Comparison of ENCODE assay signal across 8 cellular contexts in the genomic region with DNA sequence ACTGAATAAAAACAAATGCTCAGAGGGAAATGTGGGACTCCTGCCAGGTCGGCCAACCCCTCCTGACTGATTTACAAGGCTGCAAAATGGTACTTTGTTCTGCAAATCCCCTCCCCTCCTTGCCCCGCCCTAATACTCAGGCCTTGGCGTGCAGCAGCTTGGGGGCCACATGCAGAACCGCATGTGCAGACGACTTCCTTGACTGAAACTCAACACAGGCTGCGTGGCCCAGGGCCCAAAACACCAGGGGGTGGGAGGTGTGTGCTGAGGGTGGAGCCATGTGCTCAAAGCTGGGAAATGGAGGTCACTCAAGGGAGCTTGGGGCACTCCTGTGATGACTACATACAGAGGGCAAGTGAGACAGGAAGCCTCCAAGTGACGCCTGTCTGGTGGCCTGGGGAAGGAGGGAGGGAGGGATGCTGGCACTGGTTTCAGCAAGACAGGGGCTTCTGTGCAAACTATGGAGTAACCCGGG.
DNase-seq lines count a peak whose midpoint lies in the region; ATAC-seq and TF ChIP-seq lines count a peak whose summit lies in the region.

No MANE protein-coding gene starts in this region.

- peak overlapping the region; percentile 39; the same call in 1 of the 2 replicates for H3K14ac ChIP-seq in IMR-90 (replicated peaks; ENCODE audit: low read depth, low read length)

- intact Hi-C loops in IMR-90 (cut with micrococcal nuclease), result no loop called here

- 0 out of 2 replicates have a peak, but pooled peaks have one; percentile 12 for TF ChIP-seq POLR2A in IMR-90 (IDR thresholded peaks at IDR 0.05; ENCODE audit: low read depth, low read length)

- TF ChIP-seq CTCF in IMR-90 (conservative IDR thresholded peaks at IDR 0.05; ENCODE audit: low read depth, low read length), result no peak
- no peak for TF ChIP-seq CTCF in WTC11 (IDR thresholded peaks at IDR 0.05)
- TF ChIP-seq CTCF in cardiac fibroblast (IDR thresholded peaks at IDR 0.05; ENCODE audit: low read depth, low read length), result no peak
- TF ChIP-seq CTCF in lung (IDR thresholded peaks at IDR 0.05; ENCODE audit: control extremely low read depth, extremely low read depth), result no peak

- ATAC-seq in IMR-90 (ENCODE audit: low read depth) (peak; percentile 53), WTC11 (peak; percentile 23), lung (ENCODE audit: insufficient read depth, low FRiP score) (peak; percentile 70), GM21515 (IDR thresholded peaks at IDR 0.05; ENCODE audit: unreplicated experiment) (no peak), GM18517 (IDR thresholded peaks at IDR 0.05; ENCODE audit: unreplicated experiment) (no peak)

- peak; percentile 95 for DNase-seq in DMS 273 (lab: John Stamatoyannopoulos, UW; ENCODE audit: unreplicated experiment)
- peak; percentile 55 for DNase-seq in IMR-90
- DNase-seq in WTC11 (ENCODE audit: low spot score), result peak; percentile 40
- peak; percentile 77 to 87 for DNase-seq in cardiac fibroblast (ENCODE audit: low read depth in 2 of 2)
- DNase-seq in lung (ENCODE audit: low spot score), result peak; percentile 72
- peak; percentile 20 to 78 (median 52) for DNase-seq in stimulated activated CD4-positive, alpha-beta T cell treated with anti-CD3 and anti-CD28 coated beads, TNF-alpha, amount 100 ng/mL, for 48 hours (ENCODE audit: low read depth in 3 of 3)

- H3K4me3 Mint-ChIP-seq in WTC11, result no peak overlapping the region

- H3K4me1 ChIP-seq in IMR-90 (ENCODE audit: control insufficient read depth, insufficient read depth, low read length) (peaks cover 25% of the 10 kb centered on the region), lung (ENCODE audit: control insufficient read depth in 2 of 2, insufficient read depth in 2 of 2, low read length in 2 of 2) (peaks cover 19 to 34% of the 10 kb centered on the region in 2 donors)

- peaks cover 52% of the 10 kb centered on the region for H4K20me1 ChIP-seq in IMR-90 (ENCODE audit: insufficient read depth, low read length)

- H3K18ac ChIP-seq in IMR-90 (ENCODE audit: low read depth, low read length), result peak overlapping the region; percentile 3

- BruUV-seq in IMR-90 (replicated peaks; lab: Mats Ljungman, UMichigan), result no TSS peak

- peak overlapping the region; percentile 73 for H2AFZ ChIP-seq in IMR-90 (replicated peaks; ENCODE audit: low read length, poor library complexity)

- no peak overlapping the region for H3K4me3 ChIP-seq in IMR-90 (ENCODE audit: insufficient read depth, low read depth, low read length)
- H3K4me3 ChIP-seq in cardiac fibroblast (replicated peaks in 1 of 2; ENCODE audit: low read depth in 2 of 2, low read length in 2 of 2), result no peak overlapping the region
- no peak overlapping the region for H3K4me3 ChIP-seq in lung

- H3K36me3 ChIP-seq in IMR-90 (ENCODE audit: control insufficient read depth, insufficient read depth, low read length) (no peaks in the 10 kb centered on the region), lung (ENCODE audit: control insufficient read depth in 2 of 2, insufficient read depth in 2 of 2, low read length in 2 of 2) (no peaks in the 10 kb centered on the region)

- H2BK20ac ChIP-seq in IMR-90 (ENCODE audit: low read depth, low read length), result no peak overlapping the region

- peak overlapping the region; percentile 65 for H3K4ac ChIP-seq in IMR-90 (ENCODE audit: low read depth, low read length)

- peak overlapping the region; percentile 85 for H3K27ac Mint-ChIP-seq in WTC11

- POLR2A ChIA-PET in IMR-90 (lab: Charles Lee; ENCODE audit: unreplicated experiment) (no interaction called here), WTC11 (lab: Charles Lee) (no interaction called here)

- no peaks in the 10 kb centered on the region for H3K36me3 Mint-ChIP-seq in WTC11

- peaks cover 28 to 75% of the 10 kb centered on the region in 2 experiments for H3K79me1 ChIP-seq in IMR-90 (ENCODE audit: low read depth in 1 of 2, low read length in 2 of 2)

- H3K23ac ChIP-seq in IMR-90 (ENCODE audit: low read depth, low read length), result no peak overlapping the region

- no peaks in the 10 kb centered on the region for H3K27me3 Mint-ChIP-seq in WTC11 (ENCODE audit: low read depth)

- H2BK15ac ChIP-seq in IMR-90 (ENCODE audit: low read depth, low read length), result 0 out of 3 replicates have a peak overlapping the region, but pooled peaks have one; percentile 11

- H4K5ac ChIP-seq in IMR-90 (ENCODE audit: low read depth, low read length), result peak overlapping the region; percentile 4; the same call in 1 of the 2 replicates

- H3K9me1 ChIP-seq in IMR-90 (ENCODE audit: insufficient read depth, low read length), result peaks cover 32% of the 10 kb centered on the region

- peak overlapping the region; percentile 43; the same call in 1 of the 2 replicates for H4K91ac ChIP-seq in IMR-90 (ENCODE audit: insufficient read depth, low read depth, low read length)

- H3K9me3 Mint-ChIP-seq in WTC11, result no peaks in the 10 kb centered on the region

- peak overlapping the region; percentile 13 to 73; a peak in 3 of 4 replicates for H4K8ac ChIP-seq in IMR-90 (ENCODE audit: low read depth in 2 of 2, low read length in 2 of 2)

- peak overlapping the region; percentile 27 for H2BK5ac ChIP-seq in IMR-90 (ENCODE audit: low read depth, low read length, poor library complexity, severe bottlenecking)

- no peak overlapping the region for H3K56ac ChIP-seq in IMR-90 (ENCODE audit: extremely low read depth, insufficient read depth, low read length)

- H2AK9ac ChIP-seq in IMR-90 (replicated peaks; ENCODE audit: low read depth, low read length, poor library complexity), result peak overlapping the region; percentile 33

- H3K9ac ChIP-seq in IMR-90 (ENCODE audit: low read depth, low read length), result no peak overlapping the region

- H2BK120ac ChIP-seq in IMR-90 (ENCODE audit: low read depth, low read length), result peak overlapping the region; percentile 7

- H3K27ac ChIP-seq in IMR-90 (ENCODE audit: insufficient read depth, low read length) (0 out of 2 replicates have a peak overlapping the region, but pooled peaks have one; percentile 24), lung (ENCODE audit: low read depth in 1 of 2, low read length in 1 of 2) (peak overlapping the region; percentile 21 to 76)

- WGBS in IMR-90 (ENCODE audit: extremely low coverage in 2 of 2, insufficient read length in 1 of 2), 2 experiments, result 0% methylated on average over 1 of the region's 8 CpGs; no CpG with 5 or more reads in 1 of the 2 experiments
- 10 to 12% methylated on average over 8 of the region's 8 CpGs for WGBS in lung, 2 donors

- TF ChIP-seq RAD21 in IMR-90 (IDR thresholded peaks at IDR 0.05; ENCODE audit: low read length), result no peak

- CTCF ChIA-PET in IMR-90 (lab: Yijun Ruan, JAX) (interaction anchor here (0.6 kb wide), 1 partner anchor 14 kb away, joined by 3 read pairs; no protein-coding TSS in a partner anchor), WTC11 (lab: Charles Lee) (interaction anchor here (1.0 to 2.3 kb wide), 4 partner anchors 13 to 203 kb away, joined by 3 to 13 read pairs (median 4); no protein-coding TSS in a partner anchor)

- in situ Hi-C loops in IMR-90 (cut with MboI; ENCODE audit: low sequenced_read_pairs), result no loop called here

- H3K4me2 ChIP-seq in IMR-90 (ENCODE audit: low read depth, low read length), result 0 out of 2 replicates have a peak overlapping the region, but pooled peaks have one; percentile 2

- peak overlapping the region; percentile 63; the same call in 1 of the 2 replicates for H2AK5ac ChIP-seq in IMR-90 (ENCODE audit: low read depth, low read length)

- dilution Hi-C loops in IMR-90 (cut with HindIII; ENCODE audit: low sequenced_read_pairs, unreplicated experiment), result no loop called here

- no peaks in the 10 kb centered on the region for H3K27me3 ChIP-seq in IMR-90 (ENCODE audit: control insufficient read depth, insufficient read depth, low read length)
- no peaks in the 10 kb centered on the region for H3K27me3 ChIP-seq in lung (ENCODE audit: control insufficient read depth, insufficient read depth)

- H3K4me1 Mint-ChIP-seq in WTC11, result peaks cover 85% of the 10 kb centered on the region

- H3K9me3 ChIP-seq in IMR-90 (ENCODE audit: control insufficient read depth, insufficient read depth, low read length) (no peaks in the 10 kb centered on the region), lung (ENCODE audit: control insufficient read depth in 2 of 2, insufficient read depth in 1 of 2, low read length in 1 of 2) (no peaks in the 10 kb centered on the region)

TF ChIP-seq in IMR-90, 13 proteins besides CTCF, POLR2A, EP300 and RAD21 (continues in another document):
- TF ChIP-seq RCOR1 (IDR thresholded peaks at IDR 0.05; ENCODE audit: insufficient replicate concordance, low read length) (no peak), MXI1 (IDR thresholded peaks at IDR 0.05; ENCODE audit: borderline replicate concordance, low read depth, low read length) (peak; percentile 46; the same call in 1 of the 2 replicates), BHLHE40 (IDR thresholded peaks at IDR 0.05; ENCODE audit: low read depth, low read length) (0 out of 2 replicates have a peak, but pooled peaks have one; percentile 13), SMC3 (IDR thresholded peaks at IDR 0.05; ENCODE audit: low read depth, low read length) (no peak), RFX5 (IDR thresholded peaks at IDR 0.05; ENCODE audit: low read depth, low read length) (no peak)

TF ChIP-seq in WTC11, 78 proteins besides CTCF, POLR2A, EP300 and RAD21:
- TF ChIP-seq ZNF232 (CRISPR knock-in tag; IDR thresholded peaks at IDR 0.05) (no peak), TEAD1 (CRISPR knock-in tag; IDR thresholded peaks at IDR 0.05) (peak; percentile 42; the same call in 1 of the 2 replicates)
- TF ChIP-seq, protein P1, sequence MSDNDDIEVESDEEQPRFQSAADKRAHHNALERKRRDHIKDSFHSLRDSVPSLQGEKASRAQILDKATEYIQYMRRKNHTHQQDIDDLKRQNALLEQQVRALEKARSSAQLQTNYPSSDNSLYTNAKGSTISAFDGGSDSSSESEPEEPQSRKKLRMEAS (CRISPR knock-in tag; IDR thresholded peaks at IDR 0.05), result peak; percentile 48; the same call in 1 of the 2 replicates

Comparison
In these comparisons a context has a peak if more than half of its experiments do, and no peak if none do; other contexts are left out.
1. DNase-seq: peak in every context shown above with its lines; median percentile 95 in DMS 273; 82 in cardiac fibroblast; 72 in lung; 55 in IMR-90; 52 in stimulated activated CD4-positive, alpha-beta T cell treated with anti-CD3 and anti-CD28 coated beads, TNF-alpha, amount 100 ng/mL, for 48 hours; 40 in WTC11.
2. ATAC-seq: peak in IMR-90 (single experiment), WTC11 (single experiment) and lung (single experiment); none in GM21515 (single experiment) and GM18517 (single experiment).